ENCODE assay signal across 1 cellular context in the genomic region with DNA sequence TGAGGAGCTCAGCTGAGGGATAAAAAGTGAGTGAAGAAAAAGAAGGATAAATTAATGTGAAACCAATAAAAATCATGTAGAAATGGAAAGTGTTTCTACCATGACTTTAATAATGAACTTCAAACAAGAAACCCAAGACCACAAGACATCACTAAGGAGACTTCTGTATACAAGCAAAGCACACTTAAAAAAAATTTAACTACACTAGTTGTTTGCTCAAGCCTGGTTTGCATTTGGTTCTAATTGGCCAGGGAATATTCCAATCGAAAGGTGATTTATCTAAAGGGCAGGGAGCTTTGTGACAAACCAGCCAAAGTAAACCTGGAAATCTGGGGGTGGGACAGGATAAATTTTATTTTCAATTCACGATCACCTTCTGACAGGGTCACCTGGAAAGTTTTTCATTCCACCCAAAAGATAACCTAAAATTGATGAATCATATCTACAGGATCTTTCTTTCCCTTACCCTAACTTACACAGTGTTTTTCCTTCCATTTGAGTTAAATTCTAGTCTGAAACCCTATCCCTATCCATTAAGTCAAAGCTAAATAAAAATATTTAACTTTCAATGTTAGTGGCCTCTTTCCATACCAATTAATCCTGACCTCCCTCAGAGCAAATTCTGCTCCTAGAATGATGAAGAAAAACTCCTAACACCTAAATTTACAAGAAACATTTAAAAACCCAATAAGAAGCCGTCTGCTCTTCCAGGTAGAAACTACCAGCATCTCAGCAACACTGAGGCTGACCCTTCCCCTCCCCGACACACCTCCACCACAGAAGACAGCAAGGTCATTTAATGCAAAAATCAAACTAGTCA.
TF ChIP-seq lines count a peak whose summit lies in the region.

No MANE protein-coding gene starts in this region.

TF ChIP-seq in HepG2, 621 proteins besides CTCF, POLR2A, EP300 and RAD21:
- no peak for TF ChIP-seq CREM (IDR thresholded peaks at IDR 0.05)
- TF ChIP-seq CREM (CRISPR knock-in tag; IDR thresholded peaks at IDR 0.05) = no peak
- no peak for TF ChIP-seq POLR2AphosphoS2 (IDR thresholded peaks at IDR 0.05; ENCODE audit: low read depth, low read length)
- no peak for TF ChIP-seq SNRNP70 (IDR thresholded peaks at IDR 0.05; ENCODE audit: low read depth, low read length)
- TF ChIP-seq CREB1 (IDR thresholded peaks at IDR 0.05) = no peak
- no peak for TF ChIP-seq CREB1 (CRISPR knock-in tag; IDR thresholded peaks at IDR 0.05)
- no peak for TF ChIP-seq SOX5 (CRISPR knock-in tag; IDR thresholded peaks at IDR 0.05; ENCODE audit: borderline replicate concordance)
- TF ChIP-seq HNRNPUL1 (IDR thresholded peaks at IDR 0.05; ENCODE audit: low read depth, low read length) = no peak
